In the genomic region with DNA sequence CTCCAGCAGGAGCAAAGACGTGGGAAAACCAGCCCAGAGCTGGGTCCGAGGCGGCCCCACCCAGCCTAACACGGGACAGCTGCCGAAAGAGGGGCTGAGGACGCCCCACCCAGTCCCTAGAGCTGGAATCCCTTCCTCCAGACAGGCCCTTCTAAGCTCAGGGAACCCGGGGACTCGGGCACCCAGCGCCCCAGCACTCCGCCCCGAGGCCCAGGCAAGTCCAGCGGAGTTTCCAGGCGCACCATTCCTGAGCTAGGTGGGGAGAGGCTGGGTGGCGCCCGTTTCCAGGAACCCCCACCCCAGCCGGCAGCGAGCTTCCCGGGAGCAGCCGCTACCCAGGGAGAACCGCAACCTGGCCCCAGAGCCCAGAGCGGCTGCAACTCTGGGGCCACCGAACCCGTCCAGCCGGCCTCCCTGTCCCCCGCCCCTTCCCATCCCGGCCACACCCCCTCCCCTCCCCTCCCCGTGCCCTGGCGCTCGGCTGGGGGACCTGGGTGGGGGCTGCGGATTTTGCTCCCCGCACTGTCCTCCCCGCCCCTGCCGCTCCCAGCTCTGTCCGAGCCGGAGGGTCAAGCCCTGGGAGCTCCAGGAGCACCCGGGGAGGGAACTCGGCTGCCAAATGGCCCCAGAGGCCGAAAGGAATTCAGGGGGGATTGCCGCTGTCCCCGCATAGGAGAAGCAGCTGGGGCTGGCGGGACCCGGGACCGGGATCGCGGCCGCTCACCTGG, we compare ENCODE assay signal across 8 cellular contexts. TPM values are rescaled to one million over a fixed set of nuclear protein-coding genes. Genes with fewer than 3 reads are reported as not detected.
DNase-seq lines count a peak whose midpoint lies in the region; ATAC-seq lines count a peak whose summit lies in the region.

No MANE protein-coding gene starts in this region.

- H3K27me3 Mint-ChIP-seq in T-helper 17 cell (no peaks in the 10 kb centered on the region), naive B cell (no peaks in the 10 kb centered on the region)

- ATAC-seq in T-helper 17 cell (no peak), naive B cell (ENCODE audit: low read depth in 2 of 2) (no peak), GM21619 (IDR thresholded peaks at IDR 0.05; ENCODE audit: unreplicated experiment) (no peak)

- H3K4me1 ChIP-seq in esophagus (ENCODE audit: control insufficient read depth in 2 of 2, insufficient read depth in 2 of 2, low read length in 1 of 2), result peaks cover 9 to 39% of the 10 kb centered on the region in 2 donors

- peak overlapping the region; percentile 81 to 82 for H3K27ac ChIP-seq in esophagus (ENCODE audit: low read depth in 2 of 2, low read length in 1 of 2)

- peaks cover 13% of the 10 kb centered on the region for H3K36me3 Mint-ChIP-seq in T-helper 17 cell (ENCODE audit: low read depth)
- H3K36me3 Mint-ChIP-seq in naive B cell, result peaks cover 0 to 11% of the 10 kb centered on the region in 2 donors

- WGBS in esophagus, 2 donors, result 2 to 3% methylated on average over 46 of the region's 46 CpGs

- H3K9me3 ChIP-seq in T-helper 17 cell (ENCODE audit: control insufficient read depth, low read length, poor library complexity, severe bottlenecking) (no peaks in the 10 kb centered on the region), esophagus (ENCODE audit: control insufficient read depth in 2 of 2, insufficient read depth in 1 of 2, low read depth in 1 of 2, low read length in 1 of 2) (no peaks in the 10 kb centered on the region)

- H3K4me3 ChIP-seq in esophagus (ENCODE audit: low read depth in 1 of 2, low read length in 2 of 2), result peak overlapping the region; percentile 61 to 65

- DNase-seq in NCI-H748 (lab: John Stamatoyannopoulos, UW; ENCODE audit: unreplicated experiment), result peak; percentile 36
- DNase-seq in NCI-H748 treated with DMSO at 0.1 percent for 48 hours (lab: John Stamatoyannopoulos, UW), result no peak
- DNase-seq in T-helper 17 cell, result no peak
- no peak for DNase-seq in naive B cell
- no peak for DNase-seq in NCI-H1092 treated with DMSO at 0.1 percent for 48 hours (lab: John Stamatoyannopoulos, UW)
- DNase-seq in DMS153 (lab: John Stamatoyannopoulos, UW), result no peak

- peaks cover 57% of the 10 kb centered on the region for H3K4me1 Mint-ChIP-seq in T-helper 17 cell
- H3K4me1 Mint-ChIP-seq in naive B cell, result peaks cover 54 to 82% (median 59%) of the 10 kb centered on the region in 3 donors

- no peaks in the 10 kb centered on the region for H3K27me3 ChIP-seq in esophagus (ENCODE audit: control insufficient read depth in 1 of 2, insufficient read depth in 2 of 2, low read length in 2 of 2)

- no peaks in the 10 kb centered on the region for H3K9me3 Mint-ChIP-seq in naive B cell

- H3K4me3 Mint-ChIP-seq in T-helper 17 cell (peak overlapping the region; percentile 93), naive B cell (peak overlapping the region; percentile 92 to 100 (median 94))

- peaks cover 0 to 12% of the 10 kb centered on the region in 2 donors for H3K36me3 ChIP-seq in esophagus (ENCODE audit: control insufficient read depth in 2 of 2, insufficient read depth in 2 of 2, low read length in 1 of 2)

- peak overlapping the region; percentile 92 for H3K27ac Mint-ChIP-seq in T-helper 17 cell
- H3K27ac Mint-ChIP-seq in naive B cell, result peak overlapping the region; percentile 48 to 97 (median 93)

RNA-seq across cellular contexts. Expression of a gene that starts 0.5 kb away (rescaled TPM):
- total RNA-seq in T-helper 17 cell, result 100 to 1,000 TPM; 609 to 822 TPM
- polyA plus RNA-seq in esophagus, result 10 to 100 TPM; 24.3 to 37.5 TPM
- polyA plus RNA-seq in naive B cell (ENCODE audit: low read depth in 6 of 6), result 100 to 1,000 TPM in 5 of 6 donors, 10 to 100 TPM in 1; 84.9 to 170 (median 141) TPM

RNA-seq across cellular contexts. Expression of a gene that starts 2.5 kb away (rescaled TPM):
- total RNA-seq in T-helper 17 cell, result 100 to 1,000 TPM; 352 to 481 TPM
- 1 to 10 TPM; 2.1 to 6.1 TPM for polyA plus RNA-seq in esophagus
- polyA plus RNA-seq in naive B cell (ENCODE audit: low read depth in 6 of 6), result 100 to 1,000 TPM in 1 of 6 donors, 10 to 100 TPM in 5; 26.2 to 103 (median 55.2) TPM

RNA-seq across cellular contexts. Expression of a gene that starts 18.1 kb away (rescaled TPM):
- total RNA-seq in T-helper 17 cell, result not detected
- polyA plus RNA-seq in esophagus (under 1 TPM; 0.12 to 0.27 TPM), naive B cell (ENCODE audit: low read depth in 6 of 6) (under 1 TPM in 1 of 6 donors, not detected in 5; 0.42 TPM)

RNA-seq across cellular contexts. Expression of a gene that starts 40.3 kb away (rescaled TPM):
- total RNA-seq in T-helper 17 cell, result 10 to 100 TPM; 49.5 to 68.1 TPM
- polyA plus RNA-seq in esophagus (10 to 100 TPM; 52.3 to 96.4 TPM), naive B cell (ENCODE audit: low read depth in 6 of 6) (100 to 1,000 TPM; 490 to 908 (median 562) TPM)

RNA-seq across cellular contexts. Expression of a gene that starts 58.8 kb away (rescaled TPM):
- total RNA-seq in T-helper 17 cell, result 1 to 10 TPM in 1 of 2 donors, under 1 TPM in 1; 0.42 to 1.2 TPM
- 10 to 100 TPM; 16.9 to 37.4 TPM for polyA plus RNA-seq in esophagus
- polyA plus RNA-seq in naive B cell (ENCODE audit: low read depth in 6 of 6), result 1 to 10 TPM in 5 of 6 donors, under 1 TPM in 1; 0.91 to 3.5 (median 2.1) TPM
